ENCODE assay signal across 9 cellular contexts in the genomic region with DNA sequence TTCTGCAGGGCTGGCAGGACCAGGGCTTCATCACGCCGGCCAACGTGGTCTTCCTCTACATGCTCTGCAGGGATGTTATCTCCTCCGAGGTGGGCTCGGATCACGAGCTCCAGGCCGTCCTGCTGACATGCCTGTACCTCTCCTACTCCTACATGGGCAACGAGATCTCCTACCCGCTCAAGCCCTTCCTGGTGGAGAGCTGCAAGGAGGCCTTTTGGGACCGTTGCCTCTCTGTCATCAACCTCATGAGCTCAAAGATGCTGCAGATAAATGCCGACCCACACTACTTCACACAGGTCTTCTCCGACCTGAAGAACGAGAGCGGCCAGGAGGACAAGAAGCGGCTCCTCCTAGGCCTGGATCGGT. TPM values are rescaled to one million over a fixed set of nuclear protein-coding genes. Genes with fewer than 3 reads are reported as not detected.
A peak's percentile ranks its signal among the peaks of the same experiment; 100 is the strongest.
DNase-seq lines count a peak whose midpoint lies in the region; ATAC-seq and TF ChIP-seq lines count a peak whose summit lies in the region.
"Had no signal": no experiment of that assay in that cellular context is flagged by ENCODE, and none has a peak within 500 bp of the region (broad histone marks: within the 10 kb centered on the region; RNA-seq: fewer than 3 reads in every experiment).

No MANE protein-coding gene starts in this region.

- 91 to 92% (median 92%) methylated on average over 16 of the region's 16 CpGs for WGBS in psoas muscle, 3 donors

- no peaks in the 10 kb centered on the region for H3K9me3 ChIP-seq in effector memory CD4-positive, alpha-beta T cell (ENCODE audit: control insufficient read depth, low read length)
- H3K9me3 ChIP-seq in psoas muscle, result no peaks in the 10 kb centered on the region

- peaks cover 28% of the 10 kb centered on the region for H3K4me1 ChIP-seq in effector memory CD4-positive, alpha-beta T cell (ENCODE audit: control insufficient read depth, insufficient read depth, low read length, poor library complexity, severe bottlenecking)
- H3K4me1 ChIP-seq in psoas muscle, result peaks cover 20% of the 10 kb centered on the region

- intact Hi-C loops in psoas muscle (cut with DNase I), result loop anchor here in 1 of 2 donors (10.0 kb wide), 1 partner anchor 267 kb away; no protein-coding TSS in a partner anchor

- ATAC-seq in psoas muscle, result no peak
- no peak for ATAC-seq in GM21619 (IDR thresholded peaks at IDR 0.05; ENCODE audit: unreplicated experiment)

- H3K27ac ChIP-seq in effector memory CD4-positive, alpha-beta T cell (ENCODE audit: insufficient read depth, low read length, poor library complexity, severe bottlenecking), result peak overlapping the region; percentile 31
- H3K27ac ChIP-seq in psoas muscle, result no peak overlapping the region

- DNase-seq in NCI-H526 (lab: John Stamatoyannopoulos, UW) (peak; percentile 9 to 64), NCI-H526 treated with DMSO at 0.1 percent for 48 hours (lab: John Stamatoyannopoulos, UW) (no peak), NCI-H748 treated with DMSO at 0.1 percent for 48 hours (lab: John Stamatoyannopoulos, UW) (peak; percentile 5), psoas muscle (no peak), occipital lobe (lab: John Stamatoyannopoulos, UW) (no peak), NCI-H510A (lab: John Stamatoyannopoulos, UW) (no peak)
- DNase-seq in effector memory CD4-positive, alpha-beta T cell, result no peak
- DNase-seq: NCI-H2081 treated with DMSO at 0.1 percent for 48 hours had no signal

- H3K4me3 ChIP-seq in effector memory CD4-positive, alpha-beta T cell (ENCODE audit: insufficient read depth, low read depth, low read length, poor library complexity, severe bottlenecking), result peak overlapping the region; percentile 74
- peak overlapping the region; percentile 65 for H3K4me3 ChIP-seq in psoas muscle

- H3K27me3 ChIP-seq in effector memory CD4-positive, alpha-beta T cell (replicated peaks; ENCODE audit: control insufficient read depth, insufficient read depth, low read length, poor library complexity, severe bottlenecking), result no peaks in the 10 kb centered on the region
- H3K27me3 ChIP-seq in psoas muscle (ENCODE audit: insufficient read depth in 3 of 3, low read length in 2 of 3), result no peaks in the 10 kb centered on the region

- peaks cover 3% of the 10 kb centered on the region for H3K36me3 ChIP-seq in effector memory CD4-positive, alpha-beta T cell (ENCODE audit: control insufficient read depth, insufficient read depth, low read length)
- peaks cover 0 to 20% of the 10 kb centered on the region in 2 donors for H3K36me3 ChIP-seq in psoas muscle (ENCODE audit: insufficient read depth in 1 of 2, low read depth in 1 of 2)

- no peak for TF ChIP-seq CTCF in psoas muscle (IDR thresholded peaks at IDR 0.05)

RNA-seq across cellular contexts. Expression of a gene that starts 1.4 kb away (rescaled TPM):
- total RNA-seq in psoas muscle (1 to 10 TPM; 1.2 to 5.2 (median 2.5) TPM), occipital lobe (255 TPM)
- 1 to 10 TPM in 2 of 3 donors, under 1 TPM in 1; 0.44 to 2.1 (median 1.1) TPM for polyA plus RNA-seq in psoas muscle

RNA-seq across cellular contexts. Expression of a gene that starts 43.9 kb away (rescaled TPM):
- total RNA-seq in psoas muscle (100 to 1,000 TPM; 118 to 280 (median 207) TPM), occipital lobe (53.2 TPM)
- polyA plus RNA-seq in psoas muscle, result 100 to 1,000 TPM; 152 to 326 (median 198) TPM

Comparison
In these comparisons a context has a peak if more than half of its experiments do, and no peak if none do; other contexts are left out.
1. DNase-seq: peak in NCI-H526 (2 of 2) and NCI-H748 treated with DMSO at 0.1 percent for 48 hours (single experiment); none in NCI-H526 treated with DMSO at 0.1 percent for 48 hours (single experiment), effector memory CD4-positive, alpha-beta T cell (0 of 3), psoas muscle (0 of 2), occipital lobe (single experiment) and NCI-H510A (single experiment).
2. RNA of a gene that starts 1.4 kb away (total RNA-seq): 255 TPM in occipital lobe (single experiment); 1.2 to 5.2 TPM in psoas muscle; every median in the first group is over 10 times any median in the second.